In the genomic region with DNA sequence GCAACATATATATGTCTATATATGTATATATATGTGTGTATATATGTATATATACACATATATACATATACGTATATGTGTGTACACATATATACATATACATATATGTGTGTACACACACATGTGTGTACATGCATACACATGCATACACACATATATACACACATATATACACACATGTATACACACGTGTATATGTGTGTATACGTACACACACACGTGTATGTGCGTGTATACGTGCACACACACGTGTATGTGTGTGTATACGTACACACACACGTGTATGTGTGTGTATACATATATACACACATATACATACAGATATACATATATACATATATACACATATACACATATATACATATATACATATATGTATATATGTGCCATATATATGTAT, we compare ENCODE assay signal across 34 cellular contexts.
DNase-seq lines count a peak whose midpoint lies in the region; ATAC-seq, FAIRE-seq and TF ChIP-seq lines count a peak whose summit lies in the region.
"Had no signal": no experiment of that assay in that cellular context is flagged by ENCODE, and none has a peak within 500 bp of the region (broad histone marks: within the 10 kb centered on the region; RNA-seq: fewer than 3 reads in every experiment).

No MANE protein-coding gene starts in this region.

- WGBS in HepG2 (ENCODE audit: low lambda C conversion rate) = 32% methylated on average over 9 of the region's 9 CpGs
- 79% methylated on average over 9 of the region's 9 CpGs for WGBS in right lobe of liver (ENCODE audit: insufficient coverage, low coverage, low lambda C conversion rate, missing lambda C conversion rate)

- TF ChIP-seq EP300 in HepG2 (IDR thresholded peaks at IDR 0.05; ENCODE audit: low read depth in 2 of 2, low read length in 2 of 2) (no peak), HepG2 (CRISPR knock-in tag; IDR thresholded peaks at IDR 0.05; ENCODE audit: borderline replicate concordance) (no peak)

- TF ChIP-seq CTCF in HepG2 (CRISPR knock-in tag; IDR thresholded peaks at IDR 0.05) = no peak
- no peak for TF ChIP-seq CTCF in right lobe of liver (IDR thresholded peaks at IDR 0.05)

- H3K9ac ChIP-seq in HepG2 (ENCODE audit: insufficient read depth, low read depth, low read length) = no peak overlapping the region
- H3K9ac ChIP-seq: BLaER1; BLaER1 treated with 17β-estradiol and CSF1 and Interleukin-3, amounts not matched to agents 10 nM and 100 nM had no signal

- no peaks in the 10 kb centered on the region for H3K4me1 ChIP-seq in HepG2 (ENCODE audit: insufficient read depth, low read length)
- no peaks in the 10 kb centered on the region for H3K4me1 ChIP-seq in right lobe of liver
- H3K4me1 ChIP-seq: A549; BE2C; BLaER1; BLaER1 treated with 17β-estradiol and CSF1 and Interleukin-3, amounts not matched to agents 10 nM and 100 nM; Caco-2 had no signal

- H3K36me3 ChIP-seq in HepG2 (replicated peaks in 1 of 2; ENCODE audit: control insufficient read depth in 1 of 2, insufficient read depth in 2 of 2, low read length in 2 of 2) (no peaks in the 10 kb centered on the region), right lobe of liver (no peaks in the 10 kb centered on the region)
- H3K36me3 ChIP-seq: BE2C; BLaER1; BLaER1 treated with 17β-estradiol and CSF1 and Interleukin-3, amounts not matched to agents 10 nM and 100 nM had no signal

- no peak overlapping the region for H3K4me3 ChIP-seq in HepG2 (replicated peaks in 1 of 3; ENCODE audit: insufficient read depth in 1 of 3, low read depth in 2 of 3, low read length in 3 of 3)
- H3K4me3 ChIP-seq in right lobe of liver = no peak overlapping the region
- H3K4me3 ChIP-seq: A549; BLaER1; BLaER1 treated with 17β-estradiol and CSF1 and Interleukin-3, amounts not matched to agents 10 nM and 100 nM had no signal

- H2AFZ ChIP-seq in HepG2 (ENCODE audit: low read length) = no peak overlapping the region

- intact Hi-C loops in HepG2 (cut with micrococcal nuclease; ENCODE audit: unreplicated experiment) (no loop called here), right lobe of liver (cut with DNase I) (no loop called here), posterior cingulate gyrus (cut with DNase I) (no loop called here)

- CTCF ChIA-PET in HepG2 (lab: Yijun Ruan, JAX; ENCODE audit: low intra/inter-chr PET ratio, low total read pairs) = no interaction called here

- DNase-seq in HepG2 (ENCODE audit: low spot score) (no peak), right lobe of liver (no peak), HTR-8/SVneo (ENCODE audit: insufficient read length, low spot score) (no peak), urothelium cell line (ENCODE audit: low spot score) (no peak), HK-2 (ENCODE audit: unreplicated experiment) (no peak), NCI-H69 (lab: John Stamatoyannopoulos, UW) (no peak), posterior cingulate gyrus (no peak)
- DNase-seq: 8988T; ACHN; AML-193; BE2C; C1 segment of cervical spinal cord; Caco-2; Calu3; CD4-positive, alpha-beta memory T cell; CD4-positive, alpha-beta T cell; CD4-positive, CD25-positive, alpha-beta regulatory T cell; CD8-positive, alpha-beta memory T cell; CD8-positive, alpha-beta T cell; COR-L47; DMS 273 treated with DMSO at 0.1 percent for 48 hours; DMS153; DMS53; DMS79; DMS79 treated with DMSO at 0.1 percent for 48 hours; DND-41; EL had no signal

- no peak for ATAC-seq in HepG2
- ATAC-seq in right lobe of liver = no peak
- ATAC-seq: A549; CD8-positive, alpha-beta T cell had no signal

- no TSS peak for BruUV-seq in HepG2 (replicated peaks; lab: Mats Ljungman, UMichigan)

- no peak overlapping the region for H3K27ac ChIP-seq in HepG2 (ENCODE audit: extremely low read length, insufficient read depth, low read length)
- H3K27ac ChIP-seq in right lobe of liver = no peak overlapping the region
- H3K27ac ChIP-seq: 22Rv1; A549; BLaER1; BLaER1 treated with 17β-estradiol and CSF1 and Interleukin-3, amounts not matched to agents 10 nM and 100 nM; C4-2B had no signal

- H4K20me1 ChIP-seq in HepG2 (ENCODE audit: insufficient read depth, low read length) = no peaks in the 10 kb centered on the region
- H4K20me1 ChIP-seq: BLaER1; BLaER1 treated with 17β-estradiol and CSF1 and Interleukin-3, amounts not matched to agents 10 nM and 100 nM had no signal

- TF ChIP-seq POLR2A in HepG2 (IDR thresholded peaks at IDR 0.05; ENCODE audit: insufficient read depth in 1 of 2, low read depth in 2 of 2, low read length in 2 of 2) (no peak), right lobe of liver (IDR thresholded peaks at IDR 0.05) (no peak)

- H3K79me2 ChIP-seq in HepG2 (ENCODE audit: insufficient read depth, low read length) = no peaks in the 10 kb centered on the region

- H3K9me3 ChIP-seq in HepG2 (ENCODE audit: low read length) (peaks cover 29% of the 10 kb centered on the region), right lobe of liver (no peaks in the 10 kb centered on the region)
- H3K9me3 ChIP-seq: A549, BE2C, Caco-2 had no signal

- no peak for TF ChIP-seq RAD21 in HepG2 (CRISPR knock-in tag; IDR thresholded peaks at IDR 0.05)

- H3K4me2 ChIP-seq in HepG2 (ENCODE audit: low read depth, low read length) = no peak overlapping the region
- H3K4me2 ChIP-seq: A549; BLaER1; BLaER1 treated with 17β-estradiol and CSF1 and Interleukin-3, amounts not matched to agents 10 nM and 100 nM had no signal

- H3K27me3 ChIP-seq in HepG2 (ENCODE audit: control insufficient read depth in 1 of 2, insufficient read depth in 2 of 2, low read length in 2 of 2) = no peaks in the 10 kb centered on the region
- H3K27me3 ChIP-seq in right lobe of liver = no peaks in the 10 kb centered on the region
- H3K27me3 ChIP-seq: BE2C; BLaER1; BLaER1 treated with 17β-estradiol and CSF1 and Interleukin-3, amounts not matched to agents 10 nM and 100 nM had no signal

- no peak for FAIRE-seq in HepG2 (lab: Jason Lieb, UNC)
- FAIRE-seq in A204.1 (lab: Jason Lieb, UNC) = peak; percentile 3
- peak; percentile 57 for FAIRE-seq in HTR-8/SVneo (lab: Jason Lieb, UNC)
- peak; percentile 66 for FAIRE-seq in urothelium cell line (lab: Jason Lieb, UNC)
- FAIRE-seq: A549, D721Med had no signal

- in situ Hi-C loops in HepG2 (cut with HindIII; ENCODE audit: extremely low pct_ligation_motif_present, low pct_unique_long_range_greater_than_20kb) = no loop called here

- POLR2A ChIA-PET in HepG2 (lab: Yijun Ruan, JAX) = no interaction called here

TF ChIP-seq in HepG2, 621 proteins besides CTCF, POLR2A, EP300 and RAD21 (continues in another document):
- TF ChIP-seq NKX3-1 (CRISPR knock-in tag; IDR thresholded peaks at IDR 0.05) (no peak), HIVEP1 (CRISPR knock-in tag; IDR thresholded peaks at IDR 0.05) (no peak)
- TF ChIP-seq, protein P1, sequence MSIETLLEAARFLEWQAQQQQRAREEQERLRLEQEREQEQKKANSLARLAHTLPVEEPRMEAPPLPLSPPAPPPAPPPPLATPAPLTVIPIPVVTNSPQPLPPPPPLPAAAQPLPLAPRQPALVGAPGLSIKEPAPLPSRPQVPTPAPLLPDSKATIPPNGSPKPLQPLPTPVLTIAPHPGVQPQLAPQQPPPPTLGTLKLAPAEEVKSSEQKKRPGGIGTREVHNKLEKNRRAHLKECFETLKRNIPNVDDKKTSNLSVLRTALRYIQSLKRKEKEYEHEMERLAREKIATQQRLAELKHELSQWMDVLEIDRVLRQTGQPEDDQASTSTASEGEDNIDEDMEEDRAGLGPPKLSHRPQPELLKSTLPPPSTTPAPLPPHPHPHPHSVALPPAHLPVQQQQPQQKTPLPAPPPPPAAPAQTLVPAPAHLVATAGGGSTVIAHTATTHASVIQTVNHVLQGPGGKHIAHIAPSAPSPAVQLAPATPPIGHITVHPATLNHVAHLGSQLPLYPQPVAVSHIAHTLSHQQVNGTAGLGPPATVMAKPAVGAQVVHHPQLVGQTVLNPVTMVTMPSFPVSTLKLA (IDR thresholded peaks at IDR 0.05) = peak; percentile 93
- TF ChIP-seq, protein P2, sequence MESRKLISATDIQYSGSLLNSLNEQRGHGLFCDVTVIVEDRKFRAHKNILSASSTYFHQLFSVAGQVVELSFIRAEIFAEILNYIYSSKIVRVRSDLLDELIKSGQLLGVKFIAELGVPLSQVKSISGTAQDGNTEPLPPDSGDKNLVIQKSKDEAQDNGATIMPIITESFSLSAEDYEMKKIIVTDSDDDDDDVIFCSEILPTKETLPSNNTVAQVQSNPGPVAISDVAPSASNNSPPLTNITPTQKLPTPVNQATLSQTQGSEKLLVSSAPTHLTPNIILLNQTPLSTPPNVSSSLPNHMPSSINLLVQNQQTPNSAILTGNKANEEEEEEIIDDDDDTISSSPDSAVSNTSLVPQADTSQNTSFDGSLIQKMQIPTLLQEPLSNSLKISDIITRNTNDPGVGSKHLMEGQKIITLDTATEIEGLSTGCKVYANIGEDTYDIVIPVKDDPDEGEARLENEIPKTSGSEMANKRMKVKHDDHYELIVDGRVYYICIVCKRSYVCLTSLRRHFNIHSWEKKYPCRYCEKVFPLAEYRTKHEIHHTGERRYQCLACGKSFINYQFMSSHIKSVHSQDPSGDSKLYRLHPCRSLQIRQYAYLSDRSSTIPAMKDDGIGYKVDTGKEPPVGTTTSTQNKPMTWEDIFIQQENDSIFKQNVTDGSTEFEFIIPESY (CRISPR knock-in tag; IDR thresholded peaks at IDR 0.05) = no peak
- TF ChIP-seq, protein P3, sequence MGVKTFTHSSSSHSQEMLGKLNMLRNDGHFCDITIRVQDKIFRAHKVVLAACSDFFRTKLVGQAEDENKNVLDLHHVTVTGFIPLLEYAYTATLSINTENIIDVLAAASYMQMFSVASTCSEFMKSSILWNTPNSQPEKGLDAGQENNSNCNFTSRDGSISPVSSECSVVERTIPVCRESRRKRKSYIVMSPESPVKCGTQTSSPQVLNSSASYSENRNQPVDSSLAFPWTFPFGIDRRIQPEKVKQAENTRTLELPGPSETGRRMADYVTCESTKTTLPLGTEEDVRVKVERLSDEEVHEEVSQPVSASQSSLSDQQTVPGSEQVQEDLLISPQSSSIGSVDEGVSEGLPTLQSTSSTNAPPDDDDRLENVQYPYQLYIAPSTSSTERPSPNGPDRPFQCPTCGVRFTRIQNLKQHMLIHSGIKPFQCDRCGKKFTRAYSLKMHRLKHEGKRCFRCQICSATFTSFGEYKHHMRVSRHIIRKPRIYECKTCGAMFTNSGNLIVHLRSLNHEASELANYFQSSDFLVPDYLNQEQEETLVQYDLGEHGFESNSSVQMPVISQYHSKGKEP (CRISPR knock-in tag; IDR thresholded peaks at IDR 0.05) = no peak
